In genomic region chr2:130744287-130745117, GRCh38 we compare ENCODE assay signal across 16 cellular contexts. TPM values are rescaled to one million over a fixed set of nuclear protein-coding genes. Genes with fewer than 3 reads are reported as not detected.
DNase-seq lines count a peak whose midpoint lies in the region; ATAC-seq, FAIRE-seq and TF ChIP-seq lines count a peak whose summit lies in the region.
"Had no signal": no experiment of that assay in that cellular context is flagged by ENCODE, and none has a peak within 500 bp of the region (broad histone marks: within the 10 kb centered on the region; RNA-seq: fewer than 3 reads in every experiment).

No MANE protein-coding gene starts in this region.

- H2BK20ac ChIP-seq in H1 (ENCODE audit: low read length), result no peak overlapping the region

- H3K27ac ChIP-seq in H1 (ENCODE audit: low read depth, low read length), result no peak overlapping the region
- H3K27ac ChIP-seq in mesendoderm (ENCODE audit: low read depth, low read length), result peak overlapping the region; percentile 54
- H3K27ac ChIP-seq: gastrocnemius medialis, skin epidermis had no signal

- H3K79me2 ChIP-seq in H1 (ENCODE audit: control insufficient read depth in 1 of 2, insufficient read depth in 2 of 2, low read length in 2 of 2) (no peaks in the 10 kb centered on the region), mesendoderm (ENCODE audit: control insufficient read depth, insufficient read depth, low read length) (no peaks in the 10 kb centered on the region)

- H2BK12ac ChIP-seq in H1 (ENCODE audit: low read depth, low read length), result no peak overlapping the region

- no peak for FAIRE-seq in H1 (lab: Jason Lieb, UNC)

- H2BK5ac ChIP-seq in H1 (ENCODE audit: low read depth, low read length) (no peak overlapping the region), mesendoderm (ENCODE audit: low read length) (peak overlapping the region; percentile 20)

- no peak for ATAC-seq in stimulated activated naive CD8-positive, alpha-beta T cell treated with anti-CD3 and anti-CD28 coated beads, Interleukin-15, Interleukin-2, amounts not matched to agents 100 U/mL and 50 U/mL, for 24 hours
- no peak for ATAC-seq in GM18858 (IDR thresholded peaks at IDR 0.05; ENCODE audit: unreplicated experiment)
- ATAC-seq: gastrocnemius medialis had no signal

- no peak overlapping the region for H3K4me2 ChIP-seq in H1 (ENCODE audit: insufficient read depth in 1 of 2, low read depth in 2 of 2, low read length in 2 of 2)
- no peak overlapping the region for H3K4me2 ChIP-seq in mesendoderm (ENCODE audit: low read length)

- H3K9me3 ChIP-seq in H1 (ENCODE audit: insufficient read depth in 2 of 2, low read depth in 1 of 2, low read length in 1 of 2), result no peaks in the 10 kb centered on the region
- H3K9me3 ChIP-seq: gastrocnemius medialis had no signal

- TF ChIP-seq POLR2A in H1 (IDR thresholded peaks at IDR 0.05; ENCODE audit: control extremely low read depth in 1 of 2, low read depth in 2 of 2, low read length in 2 of 2), result no peak

- CTCF ChIA-PET in H1 (lab: Charles Lee; ENCODE audit: partially characterized antibody), result interaction anchor here (0.9 to 1.3 kb wide), 4 partner anchors 10 to 24 kb away, joined by 3 to 6 read pairs (median 3); partner anchors contain the start of gene GPR148

- no peak overlapping the region for H3K56ac ChIP-seq in H1 (replicated peaks; ENCODE audit: insufficient read length, low read depth, low read length)
- peak overlapping the region; percentile 67 for H3K56ac ChIP-seq in mesendoderm (ENCODE audit: low read length)

- no peak for TF ChIP-seq EP300 in H1 (IDR thresholded peaks at IDR 0.05; ENCODE audit: borderline replicate concordance in 1 of 2, low read depth in 2 of 2, low read length in 2 of 2)

- 83% methylated on average over 20 of the region's 20 CpGs; no CpG with 5 or more reads in 1 of the 2 experiments for WGBS in H1 (ENCODE audit: extremely low coverage in 1 of 2, insufficient coverage in 1 of 2, insufficient read length in 1 of 2, insufficient replicate concordance in 2 of 2, low coverage in 1 of 2, low lambda C conversion rate in 2 of 2, missing lambda C conversion rate in 1 of 2), 2 experiments
- no CpG with 5 or more reads among the region's 20 CpGs for WGBS in mesendoderm (ENCODE audit: extremely low coverage, insufficient coverage, low lambda C conversion rate)

- no peaks in the 10 kb centered on the region for H3K23me2 ChIP-seq in H1 (ENCODE audit: low read depth, low read length)

- H2BK120ac ChIP-seq in H1 (replicated peaks; ENCODE audit: low read depth, low read length) (no peak overlapping the region), mesendoderm (ENCODE audit: low read depth, low read length) (no peak overlapping the region)

- H4K8ac ChIP-seq in H1 (ENCODE audit: extremely low read depth, insufficient read depth, low read length), result no peak overlapping the region
- no peak overlapping the region for H4K8ac ChIP-seq in mesendoderm (ENCODE audit: low read depth, low read length)

- H3K79me1 ChIP-seq in H1 (ENCODE audit: low read depth, low read length), result no peaks in the 10 kb centered on the region
- H3K79me1 ChIP-seq in mesendoderm (ENCODE audit: low read length), result no peaks in the 10 kb centered on the region

- POLR2A ChIA-PET in H1 (lab: Charles Lee; ENCODE audit: partially characterized antibody), result no interaction called here

- H3K27me3 ChIP-seq in H1 (replicated peaks in 1 of 4; ENCODE audit: control insufficient read depth in 3 of 4, extremely low read depth in 1 of 4, insufficient read depth in 3 of 4, low read length in 3 of 4) (no peaks in the 10 kb centered on the region), mesendoderm (ENCODE audit: insufficient read depth, low read length, poor library complexity) (no peaks in the 10 kb centered on the region)
- H3K27me3 ChIP-seq: gastrocnemius medialis had no signal

- DNase-seq in DMS79 (lab: John Stamatoyannopoulos, UW) (peak; percentile 79), NCI-H2029 (lab: John Stamatoyannopoulos, UW) (peak; percentile 52), H1 (ENCODE audit: low read depth in 1 of 2, low spot score in 2 of 2) (peak in 1 of 2 experiments; percentile 47), mesendoderm (peak; percentile 92), foreskin melanocyte (no peak), activated gamma-delta T cell (lab: John Stamatoyannopoulos, UW) (no peak)
- DNase-seq in stimulated activated naive CD8-positive, alpha-beta T cell treated with anti-CD3 and anti-CD28 coated beads, Interleukin-15, Interleukin-2, amounts not matched to agents 100 U/mL and 50 U/mL, for 24 hours, result no peak
- DNase-seq: activated CD4-positive, alpha-beta T cell treated with anti-CD3 and anti-CD28 coated beads, Interleukin-2, amount 10 ng/mL, durations not matched to agents 7 days and 5 days; gastrocnemius medialis; GDM1; MV-4-11 had no signal

- no peak overlapping the region; the same call in 1 of the 2 replicates for H3K18ac ChIP-seq in H1 (ENCODE audit: extremely low read depth, low read length)
- no peak overlapping the region for H3K18ac ChIP-seq in mesendoderm (ENCODE audit: low read length)

- H3K4me1 ChIP-seq in H1 (replicated peaks in 1 of 4; ENCODE audit: control insufficient read depth in 3 of 4, insufficient read depth in 4 of 4, low read length in 3 of 4), result peaks cover 0 to 3% (median under 1%) of the 10 kb centered on the region in 4 experiments; a peak in 3 of 7 replicates
- peaks cover 8% of the 10 kb centered on the region for H3K4me1 ChIP-seq in mesendoderm (ENCODE audit: control insufficient read depth, low read depth, low read length)
- H3K4me1 ChIP-seq: gastrocnemius medialis had no signal

- H2AK5ac ChIP-seq in H1 (ENCODE audit: low read depth, low read length), result no peak overlapping the region
- H2AK5ac ChIP-seq in mesendoderm (ENCODE audit: low read length), result no peak overlapping the region

- H3K9ac ChIP-seq in H1 (replicated peaks in 1 of 4; ENCODE audit: extremely low read depth in 1 of 4, low read depth in 3 of 4, low read length in 3 of 4), result no peak overlapping the region
- peak overlapping the region; percentile 24 for H3K9ac ChIP-seq in mesendoderm (ENCODE audit: low read length)

- no peaks in the 10 kb centered on the region for H4K20me1 ChIP-seq in H1 (replicated peaks in 1 of 2; ENCODE audit: control insufficient read depth in 1 of 2, insufficient read depth in 2 of 2, low read length in 2 of 2)

- no peak overlapping the region for H4K91ac ChIP-seq in H1 (replicated peaks; ENCODE audit: insufficient read length, low read length)

- 0 out of 2 replicates have a peak overlapping the region, but pooled peaks have one; percentile 29 for H2BK15ac ChIP-seq in H1 (ENCODE audit: low read length)
- H2BK15ac ChIP-seq in mesendoderm (replicated peaks; ENCODE audit: low read depth), result no peak overlapping the region

- no peak overlapping the region for H4K5ac ChIP-seq in H1 (ENCODE audit: insufficient read length, low read depth, low read length)
- no peak overlapping the region for H4K5ac ChIP-seq in mesendoderm (ENCODE audit: low read length)

- TF ChIP-seq CTCF in H1 (IDR thresholded peaks at IDR 0.05; ENCODE audit: control extremely low read depth in 1 of 3, insufficient read depth in 1 of 3, low read depth in 1 of 3, low read length in 3 of 3), result no peak

- H3K36me3 ChIP-seq in H1 (ENCODE audit: control insufficient read depth in 2 of 4, insufficient read depth in 4 of 4, low read length in 3 of 4) (no peaks in the 10 kb centered on the region), mesendoderm (ENCODE audit: control insufficient read depth, insufficient read depth, low read length) (no peaks in the 10 kb centered on the region)
- H3K36me3 ChIP-seq: gastrocnemius medialis had no signal

- H3K23ac ChIP-seq in H1 (ENCODE audit: insufficient read length) (no peak overlapping the region), mesendoderm (ENCODE audit: low read length) (no peak overlapping the region)

- H3K4me3 ChIP-seq in H1 (ENCODE audit: extremely low read depth in 1 of 4, insufficient read depth in 2 of 4, low read depth in 3 of 4, low read length in 4 of 4) (no peak overlapping the region), mesendoderm (ENCODE audit: low read length) (no peak overlapping the region)
- H3K4me3 ChIP-seq: gastrocnemius medialis, skin epidermis had no signal

- H3K4ac ChIP-seq in H1 (replicated peaks; ENCODE audit: insufficient read length, low read depth, low read length) (no peak overlapping the region), mesendoderm (ENCODE audit: low read depth, low read length) (no peak overlapping the region)

- H3K14ac ChIP-seq in H1 (ENCODE audit: insufficient read length), result no peak overlapping the region

- no peak for TF ChIP-seq RAD21 in H1 (IDR thresholded peaks at IDR 0.05 in 1 of 2, conservative IDR thresholded peaks at IDR 0.05 in 1 of 2; ENCODE audit: low read depth in 2 of 2, low read length in 2 of 2)

- H2AFZ ChIP-seq in H1 (ENCODE audit: low read length), result peak overlapping the region; percentile 63; the same call in 1 of the 2 replicates

TF ChIP-seq in H1, 55 proteins besides CTCF, POLR2A, EP300 and RAD21 (continues in another document):
- TF ChIP-seq CEBPB (IDR thresholded peaks at IDR 0.05; ENCODE audit: low read depth, low read length), result no peak
- no peak for TF ChIP-seq SIRT6 (IDR thresholded peaks at IDR 0.05; ENCODE audit: low read length)
- TF ChIP-seq FOSL1 (IDR thresholded peaks at IDR 0.05; ENCODE audit: insufficient read depth, low read depth, low read length), result no peak

RNA-seq across cellular contexts. Expression of gene AMER3, which starts 10.8 kb away (rescaled TPM):
- 0.19 and 0.55 TPM in 2 replicates for total RNA-seq in H1 (2021; fragmentation: NEBNext Ultra II Directional; extraction: Animal tissue kit (Norgen Biotek cat#: 25700))
- polyA plus RNA-seq in H1 (2011; rRNA removed), result 0.15 and 0.17 TPM in 2 replicates
- 0.06 TPM for polyA plus RNA-seq in H1 (2011; cell fraction: cytosol; rRNA removed)
- polyA plus RNA-seq in H1 (2011; cell fraction: nucleus; rRNA removed), result 0.09 TPM
- polyA plus RNA-seq in H1 (2012, experiment 1 of 2), result 0.08 to 0.16 TPM (median 0.10 TPM) in 4 replicates
- 0.10 TPM for polyA plus RNA-seq in H1 (2012, experiment 2 of 2)
- polyA plus RNA-seq in H1 (2013, experiment 1 of 2), result 0.08 TPM
- 0.07 TPM for polyA plus RNA-seq in H1 (2013, experiment 2 of 2)
- polyA minus RNA-seq in H1 (2011; rRNA and poly(A)+ RNA removed), result 0.17 and 0.35 TPM in 2 replicates
- not detected for polyA minus RNA-seq in H1 (2011; cell fraction: cytosol; rRNA and poly(A)+ RNA removed)
- polyA minus RNA-seq in H1 (2011; cell fraction: nucleus; rRNA and poly(A)+ RNA removed), result 0.20 TPM
- 0.25 TPM for polyA plus RNA-seq in mesendoderm (2013, experiment 1 of 2)
- 0.27 TPM for polyA plus RNA-seq in mesendoderm (2013, experiment 2 of 2)
- total RNA-seq: activated CD4-positive, alpha-beta T cell treated with anti-CD3 and anti-CD28 coated beads, Interleukin-2, amount 10 ng/mL, durations not matched to agents 7 days and 5 days; gastrocnemius medialis; subcutaneous adipose tissue; T-helper 1 cell treated with Interleukin-12 subunit alpha and Interleukin-12 subunit beta and Interleukin-4 antibody, amounts not matched to agents 30 ng/mL and 1 ng/mL, for 36 hours had no signal
- polyA plus RNA-seq: BJ had no signal

RNA-seq across cellular contexts. Expression of gene GPR148, which starts 15.6 kb away (rescaled TPM):
- total RNA-seq in H1 (2021; fragmentation: NEBNext Ultra II Directional; extraction: Animal tissue kit (Norgen Biotek cat#: 25700)), result not detected in 2 replicates
- 0.05 TPM in 1 of 2 replicates, not detected in the other for polyA plus RNA-seq in H1 (2011; rRNA removed)
- not detected for polyA plus RNA-seq in H1 (2011; cell fraction: cytosol; rRNA removed)
- polyA plus RNA-seq in H1 (2011; cell fraction: nucleus; rRNA removed), result 0.09 TPM
- polyA plus RNA-seq in H1 (2012, experiment 1 of 2), result not detected in 4 replicates
- polyA plus RNA-seq in H1 (2012, experiment 2 of 2), result not detected
- polyA plus RNA-seq in H1 (2013, experiment 1 of 2), result not detected
- polyA plus RNA-seq in H1 (2013, experiment 2 of 2), result not detected
- 0.32 TPM in 1 of 2 replicates, not detected in the other for polyA minus RNA-seq in H1 (2011; rRNA and poly(A)+ RNA removed)
- polyA minus RNA-seq in H1 (2011; cell fraction: cytosol; rRNA and poly(A)+ RNA removed), result not detected
- polyA minus RNA-seq in H1 (2011; cell fraction: nucleus; rRNA and poly(A)+ RNA removed), result not detected
- polyA plus RNA-seq in mesendoderm (2013, experiment 1 of 2), result not detected
- not detected for polyA plus RNA-seq in mesendoderm (2013, experiment 2 of 2)
- total RNA-seq: activated CD4-positive, alpha-beta T cell treated with anti-CD3 and anti-CD28 coated beads, Interleukin-2, amount 10 ng/mL, durations not matched to agents 7 days and 5 days; gastrocnemius medialis; subcutaneous adipose tissue; T-helper 1 cell treated with Interleukin-12 subunit alpha and Interleukin-12 subunit beta and Interleukin-4 antibody, amounts not matched to agents 30 ng/mL and 1 ng/mL, for 36 hours had no signal
- polyA plus RNA-seq: BJ had no signal

Comparison
In these comparisons a context has a peak if more than half of its experiments do, and no peak if none do; other contexts are left out.
1. DNase-seq: peak in DMS79 (single experiment), NCI-H2029 (single experiment) and mesendoderm (single experiment); none in stimulated activated naive CD8-positive, alpha-beta T cell treated with anti-CD3 and anti-CD28 coated beads, Interleukin-15, Interleukin-2, amounts not matched to agents 100 U/mL and 50 U/mL, for 24 hours (single experiment), foreskin melanocyte (single experiment) and activated gamma-delta T cell (single experiment).